ENCODE assay signal across 21 cellular contexts in genomic region chr12:29737616-29738015, GRCh38. TPM values are rescaled to one million over a fixed set of nuclear protein-coding genes. Genes with fewer than 3 reads are reported as not detected.
"Had no signal": no experiment of that assay in that cellular context is flagged by ENCODE, and none has a peak within 500 bp of the region (broad histone marks: within the 10 kb centered on the region; RNA-seq: fewer than 3 reads in every experiment).

No MANE protein-coding gene starts in this region.

- H3K4me3 ChIP-seq: adrenal gland had no signal

- H3K4me3 Mint-ChIP-seq: activated B cell treated with CpG ODN at 0.5 μM for 24 hours; activated CD4-positive, alpha-beta T cell treated with anti-CD3 and anti-CD28 coated beads, Interleukin-2, amount 10 ng/mL, durations not matched to agents 7 days and 5 days; activated CD8-positive, alpha-beta T cell treated with anti-CD3 and anti-CD28 coated beads for 36 hours; activated naive CD8-positive, alpha-beta T cell treated with anti-CD3 and anti-CD28 coated beads, Interleukin-2, amount 10 ng/mL, durations not matched to agents 7 days and 5 days; T-helper 17 cell had no signal

- H3K27ac Mint-ChIP-seq: activated B cell treated with CpG ODN at 0.5 μM for 24 hours; activated CD4-positive, alpha-beta T cell treated with anti-CD3 and anti-CD28 coated beads, Interleukin-2, amount 10 ng/mL, durations not matched to agents 7 days and 5 days; activated CD8-positive, alpha-beta T cell treated with anti-CD3 and anti-CD28 coated beads for 36 hours; activated naive CD8-positive, alpha-beta T cell treated with anti-CD3 and anti-CD28 coated beads, Interleukin-2, amount 10 ng/mL, durations not matched to agents 7 days and 5 days; T-helper 17 cell had no signal

- H3K4me1 Mint-ChIP-seq: activated B cell treated with CpG ODN at 0.5 μM for 24 hours; activated CD4-positive, alpha-beta T cell treated with anti-CD3 and anti-CD28 coated beads, Interleukin-2, amount 10 ng/mL, durations not matched to agents 7 days and 5 days; activated naive CD8-positive, alpha-beta T cell treated with anti-CD3 and anti-CD28 coated beads, Interleukin-2, amount 10 ng/mL, durations not matched to agents 7 days and 5 days; T-helper 17 cell had no signal

- H3K9me3 ChIP-seq: adrenal gland had no signal

- H3K36me3 Mint-ChIP-seq: activated naive CD8-positive, alpha-beta T cell treated with anti-CD3 and anti-CD28 coated beads, Interleukin-2, amount 10 ng/mL, durations not matched to agents 7 days and 5 days had no signal

- H3K36me3 ChIP-seq: adrenal gland had no signal

- H3K27ac ChIP-seq: adrenal gland had no signal

- FAIRE-seq: RCC 7860 had no signal

- ATAC-seq: activated CD8-positive, alpha-beta T cell treated with anti-CD3 and anti-CD28 coated beads for 36 hours; PC-3; T-helper 17 cell had no signal

- DNase-seq: activated B cell treated with CpG ODN at 0.5 μM for 24 hours; activated CD4-positive, alpha-beta T cell treated with anti-CD3 and anti-CD28 coated beads for 1 hour; activated CD4-positive, alpha-beta T cell treated with anti-CD3 and anti-CD28 coated beads, Interleukin-2, amount 10 ng/mL, durations not matched to agents 7 days and 5 days; activated CD8-positive, alpha-beta memory T cell treated with anti-CD3 and anti-CD28 coated beads, Interleukin-2, amount 50 U/mL, for 4 hours; activated CD8-positive, alpha-beta T cell treated with anti-CD3 and anti-CD28 coated beads for 36 hours; activated naive CD4-positive, alpha-beta T cell treated with anti-CD3 and anti-CD28 coated beads, Interleukin-2, amount 50 U/mL, for 16 hours; activated naive CD8-positive, alpha-beta T cell treated with anti-CD3 and anti-CD28 coated beads, Interleukin-2, amount 10 ng/mL, durations not matched to agents 7 days and 5 days; adrenal gland; anterior cingulate cortex; MM.1S; NCI-H1105; NCI-H1436; NCI-H1694 treated with DMSO at 0.1 percent for 48 hours; NCI-H2029 treated with DMSO at 0.1 percent for 48 hours; NCI-H226; NCI-H526; PC-3; SIG-M5; T-helper 17 cell; T-helper 9 cell had no signal

- H3K27me3 ChIP-seq: adrenal gland had no signal

- H3K27me3 Mint-ChIP-seq: activated B cell treated with CpG ODN at 0.5 μM for 24 hours; activated CD4-positive, alpha-beta T cell treated with anti-CD3 and anti-CD28 coated beads, Interleukin-2, amount 10 ng/mL, durations not matched to agents 7 days and 5 days; activated CD8-positive, alpha-beta T cell treated with anti-CD3 and anti-CD28 coated beads for 36 hours; activated naive CD8-positive, alpha-beta T cell treated with anti-CD3 and anti-CD28 coated beads, Interleukin-2, amount 10 ng/mL, durations not matched to agents 7 days and 5 days; T-helper 17 cell had no signal

- H3K9me3 Mint-ChIP-seq: activated B cell treated with CpG ODN at 0.5 μM for 24 hours; activated CD4-positive, alpha-beta T cell treated with anti-CD3 and anti-CD28 coated beads, Interleukin-2, amount 10 ng/mL, durations not matched to agents 7 days and 5 days; activated CD8-positive, alpha-beta T cell treated with anti-CD3 and anti-CD28 coated beads for 36 hours; activated naive CD8-positive, alpha-beta T cell treated with anti-CD3 and anti-CD28 coated beads, Interleukin-2, amount 10 ng/mL, durations not matched to agents 7 days and 5 days had no signal

RNA-seq across cellular contexts. Expression of gene TMTC1, which starts 46.1 kb away (rescaled TPM):
- total RNA-seq: activated B cell treated with CpG ODN at 0.5 μM for 24 hours; activated CD4-positive, alpha-beta T cell treated with anti-CD3 and anti-CD28 coated beads, Interleukin-2, amount 10 ng/mL, durations not matched to agents 7 days and 5 days; activated CD8-positive, alpha-beta T cell treated with anti-CD3 and anti-CD28 coated beads for 36 hours; activated naive CD8-positive, alpha-beta T cell treated with anti-CD3 and anti-CD28 coated beads, Interleukin-2, amount 10 ng/mL, durations not matched to agents 7 days and 5 days had no signal
